8 cellular contexts compared by ENCODE assay signal in genomic region chr20:51594206-51594998, GRCh38. TPM values are rescaled to one million over a fixed set of nuclear protein-coding genes. Genes with fewer than 3 reads are reported as not detected.
DNase-seq lines count a peak whose midpoint lies in the region; ATAC-seq and TF ChIP-seq lines count a peak whose summit lies in the region.

No MANE protein-coding gene starts in this region.

- TF ChIP-seq CTCF in CD14-positive monocyte (IDR thresholded peaks at IDR 0.05) = no peak
- no peak for TF ChIP-seq CTCF in Loucy (conservative IDR thresholded peaks at IDR 0.05; ENCODE audit: low read length)
- TF ChIP-seq CTCF in BE2C (IDR thresholded peaks at IDR 0.05; ENCODE audit: low read depth, low read length) = no peak

- H3K9me2 ChIP-seq in Loucy (replicated peaks; ENCODE audit: low read depth, low read length) = no peaks in the 10 kb centered on the region

- H3K9me3 Mint-ChIP-seq in CD14-positive monocyte = peaks cover 0 to 4% (median 0%) of the 10 kb centered on the region in 7 donors
- no peaks in the 10 kb centered on the region for H3K9me3 Mint-ChIP-seq in central memory CD8-positive, alpha-beta T cell

- H3K4me3 ChIP-seq in Loucy (ENCODE audit: low read length, poor library complexity, severe bottlenecking) (peak overlapping the region; percentile 41), BE2C (ENCODE audit: low read depth, low read length) (no peak overlapping the region)

- ATAC-seq in central memory CD8-positive, alpha-beta T cell (replicated peaks; ENCODE audit: extremely low read depth, poor library complexity, severe bottlenecking) = no peak

- H3K27me3 ChIP-seq in Loucy (ENCODE audit: insufficient read depth, low read length, poor library complexity, severe bottlenecking) (no peaks in the 10 kb centered on the region), BE2C (peaks cover 9% of the 10 kb centered on the region)

- H3K27me3 Mint-ChIP-seq in CD14-positive monocyte (ENCODE audit: low read depth in 3 of 3) = peaks cover 0 to 10% (median 3%) of the 10 kb centered on the region in 3 donors
- no peaks in the 10 kb centered on the region for H3K27me3 Mint-ChIP-seq in central memory CD8-positive, alpha-beta T cell

- intact Hi-C loops in CD14-positive monocyte (cut with micrococcal nuclease) = loop anchor here (5.0 to 10.0 kb wide), 4 partner anchors 207 to 610 kb away; no protein-coding TSS in a partner anchor

- peak overlapping the region; percentile 52 to 84 for H3K4me3 Mint-ChIP-seq in CD14-positive monocyte
- no peak overlapping the region for H3K4me3 Mint-ChIP-seq in central memory CD8-positive, alpha-beta T cell

- H3K36me3 ChIP-seq in Loucy (ENCODE audit: insufficient read depth, low read length) (peaks cover 19% of the 10 kb centered on the region; the same call in 1 of the 2 replicates), BE2C (no peaks in the 10 kb centered on the region)

- no peaks in the 10 kb centered on the region for H3K79me2 ChIP-seq in Loucy (ENCODE audit: insufficient read depth, low read length)

- no peaks in the 10 kb centered on the region for H4K20me1 ChIP-seq in Loucy (ENCODE audit: insufficient read depth, low read length, poor library complexity, severe bottlenecking)

- H3K27ac Mint-ChIP-seq in CD14-positive monocyte = peak overlapping the region in 3 of 7 donors; percentile 23 to 86 (median 57)
- peak overlapping the region; percentile 74 for H3K27ac Mint-ChIP-seq in central memory CD8-positive, alpha-beta T cell (ENCODE audit: low read depth)

- DNase-seq in CD14-positive monocyte (ENCODE audit: low spot score) (no peak), occipital lobe (lab: John Stamatoyannopoulos, UW) (peak; percentile 16), OCI-M2 (lab: John Stamatoyannopoulos, UW; ENCODE audit: unreplicated experiment) (no peak), BE2C (no peak), NCI-H69 (lab: John Stamatoyannopoulos, UW) (no peak)
- no peak for DNase-seq in central memory CD8-positive, alpha-beta T cell (ENCODE audit: low spot score in 2 of 2)
- no peak for DNase-seq in activated effector memory CD4-positive, alpha-beta T cell treated with Interleukin-2 at 50 U/mL for 16 hours

- H3K4me1 Mint-ChIP-seq in CD14-positive monocyte = peaks cover 18% of the 10 kb centered on the region
- peaks cover 23% of the 10 kb centered on the region for H3K4me1 Mint-ChIP-seq in central memory CD8-positive, alpha-beta T cell

- peaks cover 30% of the 10 kb centered on the region for H3K4me1 ChIP-seq in Loucy (ENCODE audit: insufficient read depth, low read length, poor library complexity, severe bottlenecking)
- H3K4me1 ChIP-seq in BE2C = no peaks in the 10 kb centered on the region

- H3K9me3 ChIP-seq in Loucy (ENCODE audit: insufficient read depth, low read depth, low read length) (no peaks in the 10 kb centered on the region), BE2C (no peaks in the 10 kb centered on the region)

- H3K9ac ChIP-seq in Loucy (ENCODE audit: low read depth, low read length, poor library complexity, severe bottlenecking) = peak overlapping the region; percentile 64

- H3K4me2 ChIP-seq in Loucy (ENCODE audit: low read depth, low read length, poor library complexity, severe bottlenecking) = peak overlapping the region; percentile 77

- no peaks in the 10 kb centered on the region; the same call in 1 of the 2 replicates for H3F3A ChIP-seq in Loucy (ENCODE audit: low read depth)

- H2AFZ ChIP-seq in Loucy (ENCODE audit: low read length) = no peak overlapping the region; the same call in 1 of the 2 replicates

- H3K36me3 Mint-ChIP-seq in CD14-positive monocyte = no peaks in the 10 kb centered on the region
- H3K36me3 Mint-ChIP-seq in central memory CD8-positive, alpha-beta T cell (ENCODE audit: insufficient read depth) = peaks cover 4% of the 10 kb centered on the region

RNA-seq across cellular contexts. Expression of gene NFATC2, which starts 51.9 kb away (rescaled TPM):
- under 1 TPM; 0.03 to 0.18 TPM for polyA plus RNA-seq in CD14-positive monocyte
- total RNA-seq in occipital lobe = 0.47 TPM
- not detected for polyA plus RNA-seq in BE2C (2012; ENCODE audit: insufficient read depth, insufficient read length, low read depth)
